21 cellular contexts compared by ENCODE assay signal in the genomic region with DNA sequence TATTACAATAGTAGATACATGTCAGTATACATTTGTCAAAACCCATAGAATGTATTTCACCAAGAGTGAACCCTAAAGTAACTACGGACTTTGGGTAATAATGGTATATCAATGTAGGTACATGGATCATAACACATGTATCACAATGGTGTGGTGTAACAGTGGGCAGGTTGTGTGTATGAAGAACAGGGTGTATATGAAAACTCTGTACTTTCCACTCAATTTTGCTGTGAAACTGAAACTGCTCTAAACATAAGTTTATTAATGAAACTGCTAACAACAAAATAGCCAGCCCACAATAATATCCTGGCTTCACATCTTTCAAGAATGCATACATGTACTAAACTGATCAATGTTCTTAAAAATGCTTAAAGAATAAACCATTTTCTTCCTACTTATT.
DNase-seq lines count a peak whose midpoint lies in the region; ATAC-seq and TF ChIP-seq lines count a peak whose summit lies in the region.
"Had no signal": no experiment of that assay in that cellular context is flagged by ENCODE, and none has a peak within 500 bp of the region (broad histone marks: within the 10 kb centered on the region; RNA-seq: fewer than 3 reads in every experiment).

No MANE protein-coding gene starts in this region.

- peak overlapping the region; percentile 90 for H3K27ac Mint-ChIP-seq in activated T-cell treated with anti-CD3 and anti-CD28 coated beads, Interleukin-2, amount 50 U/mL, for 72 hours
- H3K27ac Mint-ChIP-seq in activated naive CD8-positive, alpha-beta T cell: peak overlapping the region; percentile 67
- peak overlapping the region; percentile 21 for H3K27ac Mint-ChIP-seq in nephron progenitor cell
- H3K27ac Mint-ChIP-seq: CD4-positive, alpha-beta T cell had no signal

- no peaks in the 10 kb centered on the region for H3K4me1 Mint-ChIP-seq in activated T-cell treated with anti-CD3 and anti-CD28 coated beads, Interleukin-2, amount 50 U/mL, for 72 hours (ENCODE audit: low read depth)
- peaks cover 2% of the 10 kb centered on the region for H3K4me1 Mint-ChIP-seq in activated naive CD8-positive, alpha-beta T cell (ENCODE audit: low read depth)
- no peaks in the 10 kb centered on the region for H3K4me1 Mint-ChIP-seq in nephron progenitor cell

- H3K4me3 Mint-ChIP-seq in activated T-cell treated with anti-CD3 and anti-CD28 coated beads, Interleukin-2, amount 50 U/mL, for 72 hours: no peak overlapping the region
- no peak overlapping the region for H3K4me3 Mint-ChIP-seq in activated naive CD8-positive, alpha-beta T cell
- no peak overlapping the region for H3K4me3 Mint-ChIP-seq in nephron progenitor cell
- H3K4me3 Mint-ChIP-seq: CD4-positive, alpha-beta T cell had no signal

- H3K27me3 Mint-ChIP-seq in activated T-cell treated with anti-CD3 and anti-CD28 coated beads, Interleukin-2, amount 50 U/mL, for 72 hours (ENCODE audit: low read depth): no peaks in the 10 kb centered on the region
- no peaks in the 10 kb centered on the region for H3K27me3 Mint-ChIP-seq in activated naive CD8-positive, alpha-beta T cell
- no peaks in the 10 kb centered on the region for H3K27me3 Mint-ChIP-seq in nephron progenitor cell (ENCODE audit: low read depth, poor library complexity)
- H3K27me3 Mint-ChIP-seq: CD4-positive, alpha-beta T cell had no signal

- no peak for ATAC-seq in activated T-cell treated with anti-CD3 and anti-CD28 coated beads, Interleukin-2, amount 50 U/mL, for 72 hours (replicated peaks in 1 of 2)
- ATAC-seq in GM18517 (IDR thresholded peaks at IDR 0.05; ENCODE audit: unreplicated experiment) (peak; percentile 48), GM21723 (IDR thresholded peaks at IDR 0.05; ENCODE audit: unreplicated experiment) (no peak)
- ATAC-seq: A549, HCT116, PC-3 had no signal

- no peaks in the 10 kb centered on the region for H3K9me3 Mint-ChIP-seq in activated T-cell treated with anti-CD3 and anti-CD28 coated beads, Interleukin-2, amount 50 U/mL, for 72 hours
- H3K9me3 Mint-ChIP-seq in activated naive CD8-positive, alpha-beta T cell (ENCODE audit: low read depth): no peaks in the 10 kb centered on the region
- H3K9me3 Mint-ChIP-seq in nephron progenitor cell: no peaks in the 10 kb centered on the region
- H3K9me3 Mint-ChIP-seq: CD4-positive, alpha-beta T cell had no signal

- TF ChIP-seq CTCF in nephron progenitor cell (IDR thresholded peaks at IDR 0.05): no peak

- no peak for DNase-seq in activated T-cell treated with anti-CD3 and anti-CD28 coated beads, Interleukin-2, amount 50 U/mL, for 72 hours
- no peak for DNase-seq in activated T-cell treated with anti-CD3 and anti-CD28 coated beads for 4 hours
- DNase-seq in nephron progenitor cell: no peak
- DNase-seq in HK-2 (ENCODE audit: unreplicated experiment): no peak
- no peak for DNase-seq in LoVo (ENCODE audit: low spot score)
- DNase-seq: CD4-positive, alpha-beta T cell; DMS153; IMR-90; Karpas-422; NCI-H1417 treated with DMSO at 0.1 percent for 48 hours; NCI-H187 treated with DMSO at 0.1 percent for 48 hours; NCI-H2107; NCI-H446 treated with DMSO at 0.1 percent for 48 hours; NCI-H526 treated with DMSO at 0.1 percent for 48 hours; PC-3; Right ventricle myocardium superior had no signal

- peaks cover 1 to 6% of the 10 kb centered on the region in 2 donors for H3K36me3 Mint-ChIP-seq in activated T-cell treated with anti-CD3 and anti-CD28 coated beads, Interleukin-2, amount 50 U/mL, for 72 hours (ENCODE audit: insufficient read depth in 2 of 2)
- peaks cover 2% of the 10 kb centered on the region for H3K36me3 Mint-ChIP-seq in activated naive CD8-positive, alpha-beta T cell
- H3K36me3 Mint-ChIP-seq in nephron progenitor cell (ENCODE audit: low read depth): peaks cover 58% of the 10 kb centered on the region

Comparison
In these comparisons a context has a peak if more than half of its experiments do, and no peak if none do; other contexts are left out.
1. H3K27ac Mint-ChIP-seq: peak in every context shown above with its lines; median percentile 90 in activated T-cell treated with anti-CD3 and anti-CD28 coated beads, Interleukin-2, amount 50 U/mL, for 72 hours; 67 in activated naive CD8-positive, alpha-beta T cell; 21 in nephron progenitor cell.